28 cellular contexts compared by ENCODE assay signal in genomic region chr2:127069003-127069402, GRCh38. TPM values are rescaled to one million over a fixed set of nuclear protein-coding genes. Genes with fewer than 3 reads are reported as not detected.
DNase-seq lines count a peak whose midpoint lies in the region; ATAC-seq and TF ChIP-seq lines count a peak whose summit lies in the region.
"Had no signal": no experiment of that assay in that cellular context is flagged by ENCODE, and none has a peak within 500 bp of the region (broad histone marks: within the 10 kb centered on the region; RNA-seq: fewer than 3 reads in every experiment).

No MANE protein-coding gene starts in this region.

- peak overlapping the region in 8 of 11 experiments; percentile 1 to 60 (median 30); a peak in 9 of 22 replicates for H3K9ac ChIP-seq in BLaER1 treated with 17β-estradiol and CSF1 and Interleukin-3, amounts not matched to agents 10 nM and 100 nM

- peaks cover 0 to 76% (median 54%) of the 10 kb centered on the region in 11 experiments; a peak in 19 of 22 replicates for H3K36me3 ChIP-seq in BLaER1 treated with 17β-estradiol and CSF1 and Interleukin-3, amounts not matched to agents 10 nM and 100 nM
- H3K36me3 ChIP-seq in psoas muscle (ENCODE audit: insufficient read depth in 1 of 2, low read depth in 1 of 2) = peaks cover 0 to 20% of the 10 kb centered on the region in 2 donors
- H3K36me3 ChIP-seq: breast epithelium, transverse colon had no signal

- no peak for TF ChIP-seq CTCF in psoas muscle (IDR thresholded peaks at IDR 0.05)

- H3K36me3 Mint-ChIP-seq in T-helper 17 cell (ENCODE audit: low read depth) = no peaks in the 10 kb centered on the region

- H3K4me3 ChIP-seq in BLaER1 treated with 17β-estradiol and CSF1 and Interleukin-3, amounts not matched to agents 10 nM and 100 nM = no peak overlapping the region
- peak overlapping the region; percentile 43 for H3K4me3 ChIP-seq in psoas muscle
- H3K4me3 ChIP-seq: breast epithelium, coronary artery, esophagus muscularis mucosa, Peyer's patch, skin epidermis, transverse colon had no signal

- no peak overlapping the region for H3K4me3 Mint-ChIP-seq in T-helper 17 cell
- H3K4me3 Mint-ChIP-seq: B cell had no signal

- H3K4me1 ChIP-seq in BLaER1 treated with 17β-estradiol and CSF1 and Interleukin-3, amounts not matched to agents 10 nM and 100 nM = peaks cover 94 to 100% (median 100%) of the 10 kb centered on the region in 10 experiments
- peaks cover 97% of the 10 kb centered on the region for H3K4me1 ChIP-seq in psoas muscle

- peak overlapping the region in 9 of 11 experiments; percentile 6 to 74 (median 27); a peak in 10 of 22 replicates for H3K27ac ChIP-seq in BLaER1 treated with 17β-estradiol and CSF1 and Interleukin-3, amounts not matched to agents 10 nM and 100 nM
- peak overlapping the region; percentile 89 for H3K27ac ChIP-seq in cingulate gyrus (ENCODE audit: low read depth, low read length)
- H3K27ac ChIP-seq in psoas muscle = peak overlapping the region; percentile 98
- H3K27ac ChIP-seq: foreskin keratinocyte, transverse colon had no signal

- H3K27ac Mint-ChIP-seq in T-helper 17 cell = peak overlapping the region; percentile 14

- no peaks in the 10 kb centered on the region for H3K27me3 ChIP-seq in BLaER1 treated with 17β-estradiol and CSF1 and Interleukin-3, amounts not matched to agents 10 nM and 100 nM
- H3K27me3 ChIP-seq in psoas muscle (ENCODE audit: insufficient read depth in 3 of 3, low read length in 2 of 3) = no peaks in the 10 kb centered on the region
- H3K27me3 ChIP-seq: breast epithelium, esophagus muscularis mucosa, foreskin keratinocyte, Peyer's patch, transverse colon had no signal

- no peaks in the 10 kb centered on the region for H3K9me3 ChIP-seq in BLaER1 treated with 17β-estradiol and CSF1 and Interleukin-3, amounts not matched to agents 10 nM and 100 nM (replicated peaks in 1 of 11)
- H3K9me3 ChIP-seq in T-helper 17 cell (ENCODE audit: control insufficient read depth, low read length, poor library complexity, severe bottlenecking) = no peaks in the 10 kb centered on the region
- no peaks in the 10 kb centered on the region for H3K9me3 ChIP-seq in psoas muscle
- H3K9me3 ChIP-seq: breast epithelium, Caco-2, esophagus muscularis mucosa, Peyer's patch, transverse colon had no signal

- no peaks in the 10 kb centered on the region for H3K27me3 Mint-ChIP-seq in T-helper 17 cell
- H3K27me3 Mint-ChIP-seq: B cell had no signal

- intact Hi-C loops in psoas muscle (cut with DNase I) = loop anchor here (2.0 to 5.0 kb wide), 5 partner anchors 33 to 222 kb away; no protein-coding TSS in a partner anchor

- 63 to 70% (median 65%) methylated on average over 10 of the region's 10 CpGs for WGBS in psoas muscle, 3 donors

- H3K4me1 Mint-ChIP-seq in T-helper 17 cell = peaks cover 34% of the 10 kb centered on the region

- H4K20me1 ChIP-seq in BLaER1 treated with 17β-estradiol and CSF1 and Interleukin-3, amounts not matched to agents 10 nM and 100 nM = peaks cover 0 to 100% (median 87%) of the 10 kb centered on the region in 11 experiments; a peak in 18 of 22 replicates

- no peak for ATAC-seq in T-helper 17 cell
- ATAC-seq in psoas muscle = peak; percentile 4 to 23 (median 15)
- ATAC-seq in HG02885 (IDR thresholded peaks at IDR 0.05; ENCODE audit: poor library complexity, unreplicated experiment) = no peak
- ATAC-seq: activated CD4-positive, CD25-positive, alpha-beta regulatory T cell treated with anti-CD3 and anti-CD28 coated beads, Interleukin-2, amount 50 U/mL, for 24 hours; foreskin keratinocyte had no signal

- H3K4me2 ChIP-seq in BLaER1 treated with 17β-estradiol and CSF1 and Interleukin-3, amounts not matched to agents 10 nM and 100 nM = peak overlapping the region; percentile 57 to 98 (median 90)

- DNase-seq in T-helper 17 cell = no peak
- peak in 1 of 2 donors; percentile 80 for DNase-seq in psoas muscle
- DNase-seq in SW 1271 (lab: John Stamatoyannopoulos, UW) = no peak
- no peak for DNase-seq in kidney tubule cell (ENCODE audit: low spot score)
- no peak for DNase-seq in T-helper 9 cell
- DNase-seq: activated gamma-delta T cell treated with Interleukin-2 at 50 U/mL for 16 hours; activated T-cell treated with anti-CD3 and anti-CD28 coated beads, Interleukin-2, amount 50 U/mL, for 1 hour; amniotic stem cell; Caco-2; DND-41; foreskin keratinocyte; KBM-7; mesendoderm; NCI-H1105; NCI-H1930; NCI-H2227 treated with DMSO at 0.1 percent for 48 hours; NCI-H69; Peyer's patch; transverse colon had no signal

RNA-seq across cellular contexts. Expression of gene BIN1, which starts 38.0 kb away (rescaled TPM):
- total RNA-seq in T-helper 17 cell (100 to 1,000 TPM; 132 to 133 TPM), psoas muscle (1,000 to 10,000 TPM; 1,036 to 1,643 (median 1,260) TPM)
- 1,000 to 10,000 TPM in 2 of 3 donors, 100 to 1,000 TPM in 1; 615 to 1,667 (median 1,547) TPM for polyA plus RNA-seq in psoas muscle

Comparison
In these comparisons a context has a peak if more than half of its experiments do, and no peak if none do; other contexts are left out.
1. H3K27ac ChIP-seq: peak in every context shown above with its lines; median percentile 98 in psoas muscle; 89 in cingulate gyrus; 27 in BLaER1 treated with 17β-estradiol and CSF1 and Interleukin-3, amounts not matched to agents 10 nM and 100 nM.
2. ATAC-seq: peak in psoas muscle (4 of 4); none in T-helper 17 cell (single experiment) and HG02885 (single experiment).
3. RNA of gene BIN1, which starts 38.0 kb away (total RNA-seq): 1,036 to 1,643 TPM in psoas muscle; 132 to 133 TPM in T-helper 17 cell; every median in the first group is over 4 times any median in the second.